Comparison of ENCODE assay signal across 10 cellular contexts in genomic region chr21:41369915-41370839, GRCh38. TPM values are rescaled to one million over a fixed set of nuclear protein-coding genes. Genes with fewer than 3 reads are reported as not detected.
A peak's percentile ranks its signal among the peaks of the same experiment; 100 is the strongest.
DNase-seq lines count a peak whose midpoint lies in the region; ATAC-seq and TF ChIP-seq lines count a peak whose summit lies in the region.
"Had no signal": no experiment of that assay in that cellular context is flagged by ENCODE, and none has a peak within 500 bp of the region (broad histone marks: within the 10 kb centered on the region; RNA-seq: fewer than 3 reads in every experiment).

No MANE protein-coding gene starts in this region.

- peaks cover 76% of the 10 kb centered on the region for H3K4me1 Mint-ChIP-seq in activated CD8-positive, alpha-beta T cell treated with anti-CD3 and anti-CD28 coated beads, Interleukin-2, amount 10 ng/mL, durations not matched to agents 7 days and 5 days (ENCODE audit: low read depth)
- H3K4me1 Mint-ChIP-seq in immature natural killer cell, result peaks cover 29 to 41% of the 10 kb centered on the region in 2 donors

- no peak for TF ChIP-seq POLR2A in upper lobe of left lung (IDR thresholded peaks at IDR 0.05)

- peaks cover 4 to 27% (median 7%) of the 10 kb centered on the region in 4 donors for H3K4me1 ChIP-seq in upper lobe of left lung

- DNase-seq in activated T-cell treated with anti-CD3 and anti-CD28 coated beads for 24 hours (ENCODE audit: low read depth), result peak; percentile 24
- DNase-seq in activated T-cell treated with anti-CD3 and anti-CD28 coated beads for 4 hours, result no peak
- peak; percentile 63 for DNase-seq in activated CD8-positive, alpha-beta T cell treated with anti-CD3 and anti-CD28 coated beads, Interleukin-2, amount 10 ng/mL, durations not matched to agents 7 days and 5 days
- DNase-seq in immature natural killer cell, result peak; percentile 26 to 50 (median 48)
- peak in 1 of 2 donors; percentile 32 for DNase-seq in upper lobe of left lung
- DNase-seq in SHP77 treated with DMSO at 0.1 percent for 48 hours (lab: John Stamatoyannopoulos, UW), result no peak
- no peak for DNase-seq in NCI-H69 (lab: John Stamatoyannopoulos, UW)
- DNase-seq: NCI-H2029 had no signal

- no peaks in the 10 kb centered on the region for H3K36me3 ChIP-seq in upper lobe of left lung

- H3K27me3 Mint-ChIP-seq in activated CD8-positive, alpha-beta T cell treated with anti-CD3 and anti-CD28 coated beads, Interleukin-2, amount 10 ng/mL, durations not matched to agents 7 days and 5 days (ENCODE audit: low read depth), result no peaks in the 10 kb centered on the region
- peaks cover 0 to 3% (median 0%) of the 10 kb centered on the region in 3 donors for H3K27me3 Mint-ChIP-seq in immature natural killer cell (ENCODE audit: low read depth in 3 of 3)

- peak overlapping the region in 3 of 4 donors; percentile 26 to 46 (median 46) for H3K4me3 ChIP-seq in upper lobe of left lung

- TF ChIP-seq CTCF in upper lobe of left lung (IDR thresholded peaks at IDR 0.05), result no peak

- peak; percentile 48 for ATAC-seq in activated CD8-positive, alpha-beta T cell treated with anti-CD3 and anti-CD28 coated beads, Interleukin-2, amount 10 ng/mL, durations not matched to agents 7 days and 5 days
- ATAC-seq in upper lobe of left lung (ENCODE audit: low FRiP score in 2 of 2), result peak in 1 of 2 donors; percentile 27
- ATAC-seq in HG02588 (IDR thresholded peaks at IDR 0.05; ENCODE audit: unreplicated experiment), result no peak

- H3K9me3 ChIP-seq in upper lobe of left lung, result no peaks in the 10 kb centered on the region

- POLR2A ChIA-PET in activated CD8-positive, alpha-beta T cell treated with anti-CD3 and anti-CD28 coated beads, Interleukin-2, amount 10 ng/mL, durations not matched to agents 7 days and 5 days (lab: Charles Lee), result interaction anchor here (1.0 to 7.5 kb wide), 6 partner anchors 9 to 89 kb away, joined by 3 to 105 read pairs (median 8); partner anchors contain the start of genes MX1 and MX2

- CTCF ChIA-PET in activated CD8-positive, alpha-beta T cell treated with anti-CD3 and anti-CD28 coated beads, Interleukin-2, amount 10 ng/mL, durations not matched to agents 7 days and 5 days (lab: Charles Lee), result interaction anchor here (0.6 to 3.0 kb wide), 5 partner anchors 41 to 89 kb away, joined by 3 to 23 read pairs (median 4); no protein-coding TSS in a partner anchor

- no peak for TF ChIP-seq EP300 in upper lobe of left lung (IDR thresholded peaks at IDR 0.05)

- peaks cover 52% of the 10 kb centered on the region for H3K36me3 Mint-ChIP-seq in activated CD8-positive, alpha-beta T cell treated with anti-CD3 and anti-CD28 coated beads, Interleukin-2, amount 10 ng/mL, durations not matched to agents 7 days and 5 days (ENCODE audit: low read depth)
- peaks cover 5 to 23% (median 21%) of the 10 kb centered on the region in 3 donors for H3K36me3 Mint-ChIP-seq in immature natural killer cell

- H3K4me3 Mint-ChIP-seq in activated CD8-positive, alpha-beta T cell treated with anti-CD3 and anti-CD28 coated beads, Interleukin-2, amount 10 ng/mL, durations not matched to agents 7 days and 5 days, result peak overlapping the region; percentile 77
- peak overlapping the region; percentile 87 to 91 (median 87) for H3K4me3 Mint-ChIP-seq in immature natural killer cell

- peak overlapping the region; percentile 95 for H3K27ac Mint-ChIP-seq in activated CD8-positive, alpha-beta T cell treated with anti-CD3 and anti-CD28 coated beads, Interleukin-2, amount 10 ng/mL, durations not matched to agents 7 days and 5 days
- H3K27ac Mint-ChIP-seq in immature natural killer cell, result peak overlapping the region; percentile 78 to 90 (median 88)

- no peaks in the 10 kb centered on the region for H3K9me3 Mint-ChIP-seq in activated CD8-positive, alpha-beta T cell treated with anti-CD3 and anti-CD28 coated beads, Interleukin-2, amount 10 ng/mL, durations not matched to agents 7 days and 5 days (ENCODE audit: insufficient read depth)
- H3K9me3 Mint-ChIP-seq in immature natural killer cell, result peaks cover 0 to 2% (median 0%) of the 10 kb centered on the region in 6 donors

- H3K27me3 ChIP-seq in upper lobe of left lung, result no peaks in the 10 kb centered on the region

- WGBS in upper lobe of left lung, 2 donors, result 80 to 87% methylated on average over 19 to 27 of the region's 30 CpGs

- peak overlapping the region in 3 of 4 donors; percentile 52 to 81 (median 77) for H3K27ac ChIP-seq in upper lobe of left lung
- H3K27ac ChIP-seq: epithelial cell of prostate had no signal

RNA-seq across cellular contexts. Expression of gene MX2, which starts 8.3 kb away (rescaled TPM):
- total RNA-seq in activated CD8-positive, alpha-beta T cell treated with anti-CD3 and anti-CD28 coated beads, Interleukin-2, amount 10 ng/mL, durations not matched to agents 7 days and 5 days, result 10 to 100 TPM; 56.0 to 58.6 TPM
- polyA plus RNA-seq in immature natural killer cell, result 10 to 100 TPM in 2 of 3 donors, 1 to 10 TPM in 1; 4.0 to 24.2 (median 11.1) TPM
- 10 to 100 TPM in 5 of 6 donors, 1 to 10 TPM in 1; 5.8 to 37.2 (median 25.8) TPM for total RNA-seq in upper lobe of left lung

RNA-seq across cellular contexts. Expression of gene FAM3B, which starts 53.6 kb away (rescaled TPM):
- total RNA-seq in activated CD8-positive, alpha-beta T cell treated with anti-CD3 and anti-CD28 coated beads, Interleukin-2, amount 10 ng/mL, durations not matched to agents 7 days and 5 days, result not detected
- not detected for polyA plus RNA-seq in immature natural killer cell
- 10 to 100 TPM in 1 of 6 donors, 1 to 10 TPM in 5; 2.9 to 13.2 (median 4.7) TPM for total RNA-seq in upper lobe of left lung

RNA-seq across cellular contexts. Expression of gene MX1, which starts 55.9 kb away (rescaled TPM):
- total RNA-seq in activated CD8-positive, alpha-beta T cell treated with anti-CD3 and anti-CD28 coated beads, Interleukin-2, amount 10 ng/mL, durations not matched to agents 7 days and 5 days, result 100 to 1,000 TPM; 563 to 584 TPM
- 10 to 100 TPM; 27.5 to 58.1 (median 32.1) TPM for polyA plus RNA-seq in immature natural killer cell
- 100 to 1,000 TPM in 1 of 6 donors, 10 to 100 TPM in 5; 38.3 to 159 (median 89.0) TPM for total RNA-seq in upper lobe of left lung

Comparison
In these comparisons a context has a peak if more than half of its experiments do, and no peak if none do; other contexts are left out.
1. DNase-seq: peak in activated T-cell treated with anti-CD3 and anti-CD28 coated beads for 24 hours (single experiment), activated CD8-positive, alpha-beta T cell treated with anti-CD3 and anti-CD28 coated beads, Interleukin-2, amount 10 ng/mL, durations not matched to agents 7 days and 5 days (single experiment) and immature natural killer cell (3 of 3); none in activated T-cell treated with anti-CD3 and anti-CD28 coated beads for 4 hours (single experiment), SHP77 treated with DMSO at 0.1 percent for 48 hours (single experiment) and NCI-H69 (single experiment).